1 cellular context compared by ENCODE assay signal in the genomic region with DNA sequence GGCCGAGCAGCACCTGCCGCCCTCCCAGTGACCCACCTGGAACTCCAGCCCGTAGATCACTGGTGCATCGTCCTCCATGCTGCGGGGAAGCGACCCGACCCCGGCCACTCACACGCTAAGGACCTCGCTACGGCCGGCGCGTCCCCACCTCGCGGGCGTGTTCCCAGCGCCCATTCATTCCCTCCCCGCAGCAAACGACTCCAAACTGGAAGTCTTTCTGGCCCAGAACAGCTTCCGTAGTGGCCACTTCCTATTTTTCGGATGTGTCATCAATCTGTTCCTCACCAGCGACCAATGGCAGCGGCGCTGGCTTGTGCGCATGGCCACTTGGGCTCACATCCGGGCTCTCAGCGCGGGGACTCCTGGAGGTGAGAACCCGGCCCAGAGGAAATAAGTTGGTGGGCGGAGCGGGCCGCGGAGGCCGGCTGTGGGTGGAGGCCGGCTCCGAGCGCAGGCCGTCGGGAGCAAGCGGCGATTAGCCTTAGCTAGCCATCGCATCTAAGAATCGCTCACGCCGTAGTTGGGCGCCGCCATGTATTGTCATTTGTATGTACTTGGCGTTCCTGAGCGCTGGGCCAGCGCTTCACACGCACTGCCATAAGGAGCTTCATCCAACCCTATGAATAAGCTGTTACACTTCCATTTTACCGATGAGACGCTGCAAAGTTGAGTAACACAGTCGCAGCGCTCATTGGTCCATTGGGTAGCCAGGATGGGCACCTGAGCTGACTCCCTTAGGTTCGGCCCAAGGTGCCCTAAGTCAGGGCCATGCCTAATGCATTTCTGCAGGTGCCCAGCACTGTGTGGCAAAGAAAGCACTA.
TF ChIP-seq lines count a peak whose summit lies in the region.

A gene (minus strand): TSS at position 207 of the 821 bp plus-strand sequence. CDS start 129 bp downstream, at position 78.

TF ChIP-seq in GM12878, 131 proteins besides CTCF, POLR2A, EP300 and RAD21 (continued from another document):
- TF ChIP-seq DPF2 (IDR thresholded peaks at IDR 0.05) (no peak; the same call in 1 of the 2 replicates), CREB1 (IDR thresholded peaks at IDR 0.05; ENCODE audit: low read depth) (peak; percentile 95), EED (IDR thresholded peaks at IDR 0.05; ENCODE audit: low read depth) (0 out of 2 replicates have a peak, but pooled peaks have one; percentile 26), KDM1A (IDR thresholded peaks at IDR 0.05; ENCODE audit: borderline replicate concordance) (no peak), KLF5 (IDR thresholded peaks at IDR 0.05; ENCODE audit: partially characterized antibody) (peak; percentile 75), TARDBP (IDR thresholded peaks at IDR 0.05; ENCODE audit: borderline replicate concordance) (no peak), NFXL1 (IDR thresholded peaks at IDR 0.05; ENCODE audit: borderline replicate concordance) (no peak), FOXK2 (IDR thresholded peaks at IDR 0.05) (peak; percentile 55; the same call in 1 of the 2 replicates), JUNB (IDR thresholded peaks at IDR 0.05) (no peak), CHD1 (IDR thresholded peaks at IDR 0.05; ENCODE audit: low read depth, low read length) (no peak), JUND (IDR thresholded peaks at IDR 0.05; ENCODE audit: low read depth, low read length) (no peak), CBFB (IDR thresholded peaks at IDR 0.05; ENCODE audit: low read depth) (peak; percentile 60; the same call in 1 of the 2 replicates), BACH1 (IDR thresholded peaks at IDR 0.05; ENCODE audit: borderline replicate concordance) (peak; percentile 18; the same call in 1 of the 2 replicates), ZNF24 (IDR thresholded peaks at IDR 0.05) (no peak), EGR1 (IDR thresholded peaks at IDR 0.05; ENCODE audit: borderline replicate concordance in 1 of 2, low read depth in 2 of 2, low read length in 2 of 2) (peak in 1 of 2 experiments; percentile 80; a peak in 2 of 3 replicates), SMAD5 (IDR thresholded peaks at IDR 0.05; ENCODE audit: low read depth) (peak; percentile 73; the same call in 1 of the 2 replicates)
- TF ChIP-seq, protein P1, sequence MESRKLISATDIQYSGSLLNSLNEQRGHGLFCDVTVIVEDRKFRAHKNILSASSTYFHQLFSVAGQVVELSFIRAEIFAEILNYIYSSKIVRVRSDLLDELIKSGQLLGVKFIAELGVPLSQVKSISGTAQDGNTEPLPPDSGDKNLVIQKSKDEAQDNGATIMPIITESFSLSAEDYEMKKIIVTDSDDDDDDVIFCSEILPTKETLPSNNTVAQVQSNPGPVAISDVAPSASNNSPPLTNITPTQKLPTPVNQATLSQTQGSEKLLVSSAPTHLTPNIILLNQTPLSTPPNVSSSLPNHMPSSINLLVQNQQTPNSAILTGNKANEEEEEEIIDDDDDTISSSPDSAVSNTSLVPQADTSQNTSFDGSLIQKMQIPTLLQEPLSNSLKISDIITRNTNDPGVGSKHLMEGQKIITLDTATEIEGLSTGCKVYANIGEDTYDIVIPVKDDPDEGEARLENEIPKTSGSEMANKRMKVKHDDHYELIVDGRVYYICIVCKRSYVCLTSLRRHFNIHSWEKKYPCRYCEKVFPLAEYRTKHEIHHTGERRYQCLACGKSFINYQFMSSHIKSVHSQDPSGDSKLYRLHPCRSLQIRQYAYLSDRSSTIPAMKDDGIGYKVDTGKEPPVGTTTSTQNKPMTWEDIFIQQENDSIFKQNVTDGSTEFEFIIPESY (IDR thresholded peaks at IDR 0.05), result no peak
- TF ChIP-seq, protein P2, sequence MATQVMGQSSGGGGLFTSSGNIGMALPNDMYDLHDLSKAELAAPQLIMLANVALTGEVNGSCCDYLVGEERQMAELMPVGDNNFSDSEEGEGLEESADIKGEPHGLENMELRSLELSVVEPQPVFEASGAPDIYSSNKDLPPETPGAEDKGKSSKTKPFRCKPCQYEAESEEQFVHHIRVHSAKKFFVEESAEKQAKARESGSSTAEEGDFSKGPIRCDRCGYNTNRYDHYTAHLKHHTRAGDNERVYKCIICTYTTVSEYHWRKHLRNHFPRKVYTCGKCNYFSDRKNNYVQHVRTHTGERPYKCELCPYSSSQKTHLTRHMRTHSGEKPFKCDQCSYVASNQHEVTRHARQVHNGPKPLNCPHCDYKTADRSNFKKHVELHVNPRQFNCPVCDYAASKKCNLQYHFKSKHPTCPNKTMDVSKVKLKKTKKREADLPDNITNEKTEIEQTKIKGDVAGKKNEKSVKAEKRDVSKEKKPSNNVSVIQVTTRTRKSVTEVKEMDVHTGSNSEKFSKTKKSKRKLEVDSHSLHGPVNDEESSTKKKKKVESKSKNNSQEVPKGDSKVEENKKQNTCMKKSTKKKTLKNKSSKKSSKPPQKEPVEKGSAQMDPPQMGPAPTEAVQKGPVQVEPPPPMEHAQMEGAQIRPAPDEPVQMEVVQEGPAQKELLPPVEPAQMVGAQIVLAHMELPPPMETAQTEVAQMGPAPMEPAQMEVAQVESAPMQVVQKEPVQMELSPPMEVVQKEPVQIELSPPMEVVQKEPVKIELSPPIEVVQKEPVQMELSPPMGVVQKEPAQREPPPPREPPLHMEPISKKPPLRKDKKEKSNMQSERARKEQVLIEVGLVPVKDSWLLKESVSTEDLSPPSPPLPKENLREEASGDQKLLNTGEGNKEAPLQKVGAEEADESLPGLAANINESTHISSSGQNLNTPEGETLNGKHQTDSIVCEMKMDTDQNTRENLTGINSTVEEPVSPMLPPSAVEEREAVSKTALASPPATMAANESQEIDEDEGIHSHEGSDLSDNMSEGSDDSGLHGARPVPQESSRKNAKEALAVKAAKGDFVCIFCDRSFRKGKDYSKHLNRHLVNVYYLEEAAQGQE (IDR thresholded peaks at IDR 0.05; ENCODE audit: low read depth, low read length), result no peak; the same call in 1 of the 2 replicates
- TF ChIP-seq, protein P3, sequence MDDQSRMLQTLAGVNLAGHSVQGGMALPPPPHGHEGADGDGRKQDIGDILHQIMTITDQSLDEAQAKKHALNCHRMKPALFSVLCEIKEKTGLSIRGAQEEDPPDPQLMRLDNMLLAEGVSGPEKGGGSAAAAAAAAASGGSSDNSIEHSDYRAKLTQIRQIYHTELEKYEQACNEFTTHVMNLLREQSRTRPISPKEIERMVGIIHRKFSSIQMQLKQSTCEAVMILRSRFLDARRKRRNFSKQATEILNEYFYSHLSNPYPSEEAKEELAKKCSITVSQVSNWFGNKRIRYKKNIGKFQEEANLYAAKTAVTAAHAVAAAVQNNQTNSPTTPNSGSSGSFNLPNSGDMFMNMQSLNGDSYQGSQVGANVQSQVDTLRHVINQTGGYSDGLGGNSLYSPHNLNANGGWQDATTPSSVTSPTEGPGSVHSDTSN (IDR thresholded peaks at IDR 0.05; ENCODE audit: insufficient replicate concordance, low read depth, low read length), result no peak
- TF ChIP-seq, protein P4, sequence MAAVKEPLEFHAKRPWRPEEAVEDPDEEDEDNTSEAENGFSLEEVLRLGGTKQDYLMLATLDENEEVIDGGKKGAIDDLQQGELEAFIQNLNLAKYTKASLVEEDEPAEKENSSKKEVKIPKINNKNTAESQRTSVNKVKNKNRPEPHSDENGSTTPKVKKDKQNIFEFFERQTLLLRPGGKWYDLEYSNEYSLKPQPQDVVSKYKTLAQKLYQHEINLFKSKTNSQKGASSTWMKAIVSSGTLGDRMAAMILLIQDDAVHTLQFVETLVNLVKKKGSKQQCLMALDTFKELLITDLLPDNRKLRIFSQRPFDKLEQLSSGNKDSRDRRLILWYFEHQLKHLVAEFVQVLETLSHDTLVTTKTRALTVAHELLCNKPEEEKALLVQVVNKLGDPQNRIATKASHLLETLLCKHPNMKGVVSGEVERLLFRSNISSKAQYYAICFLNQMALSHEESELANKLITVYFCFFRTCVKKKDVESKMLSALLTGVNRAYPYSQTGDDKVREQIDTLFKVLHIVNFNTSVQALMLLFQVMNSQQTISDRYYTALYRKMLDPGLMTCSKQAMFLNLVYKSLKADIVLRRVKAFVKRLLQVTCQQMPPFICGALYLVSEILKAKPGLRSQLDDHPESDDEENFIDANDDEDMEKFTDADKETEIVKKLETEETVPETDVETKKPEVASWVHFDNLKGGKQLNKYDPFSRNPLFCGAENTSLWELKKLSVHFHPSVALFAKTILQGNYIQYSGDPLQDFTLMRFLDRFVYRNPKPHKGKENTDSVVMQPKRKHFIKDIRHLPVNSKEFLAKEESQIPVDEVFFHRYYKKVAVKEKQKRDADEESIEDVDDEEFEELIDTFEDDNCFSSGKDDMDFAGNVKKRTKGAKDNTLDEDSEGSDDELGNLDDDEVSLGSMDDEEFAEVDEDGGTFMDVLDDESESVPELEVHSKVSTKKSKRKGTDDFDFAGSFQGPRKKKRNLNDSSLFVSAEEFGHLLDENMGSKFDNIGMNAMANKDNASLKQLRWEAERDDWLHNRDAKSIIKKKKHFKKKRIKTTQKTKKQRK (IDR thresholded peaks at IDR 0.05; ENCODE audit: low read depth, low read length), result no peak
TF ChIP-seq in GM12878: peak in this region for 54.
